In genomic region chr3:48656841-48657281, GRCh38 we compare ENCODE assay signal across 1 cellular context.
TF ChIP-seq lines count a peak whose summit lies in the region.

No MANE protein-coding gene starts in this region.

TF ChIP-seq in HepG2, 621 proteins besides CTCF, POLR2A, EP300 and RAD21:
- TF ChIP-seq MNT (IDR thresholded peaks at IDR 0.05) (no peak), NAIF1 (CRISPR knock-in tag; IDR thresholded peaks at IDR 0.05; ENCODE audit: borderline replicate concordance) (no peak), HOXA5 (CRISPR knock-in tag; IDR thresholded peaks at IDR 0.05) (no peak), GATAD1 (CRISPR knock-in tag; IDR thresholded peaks at IDR 0.05) (no peak), ARNT (IDR thresholded peaks at IDR 0.05) (no peak), ZNF282 (IDR thresholded peaks at IDR 0.05; ENCODE audit: partially characterized antibody) (no peak), MXD3 (CRISPR knock-in tag; IDR thresholded peaks at IDR 0.05) (no peak), ZC3H4 (CRISPR knock-in tag; IDR thresholded peaks at IDR 0.05; ENCODE audit: borderline replicate concordance) (no peak), PBX3 (CRISPR knock-in tag; IDR thresholded peaks at IDR 0.05; ENCODE audit: borderline replicate concordance) (no peak), NFATC3 (CRISPR knock-in tag; IDR thresholded peaks at IDR 0.05) (no peak), ZFAT (CRISPR knock-in tag; conservative IDR thresholded peaks at IDR 0.05) (no peak), ZNF430 (CRISPR knock-in tag; IDR thresholded peaks at IDR 0.05) (no peak)
